29 cellular contexts compared by ENCODE assay signal in the genomic region with DNA sequence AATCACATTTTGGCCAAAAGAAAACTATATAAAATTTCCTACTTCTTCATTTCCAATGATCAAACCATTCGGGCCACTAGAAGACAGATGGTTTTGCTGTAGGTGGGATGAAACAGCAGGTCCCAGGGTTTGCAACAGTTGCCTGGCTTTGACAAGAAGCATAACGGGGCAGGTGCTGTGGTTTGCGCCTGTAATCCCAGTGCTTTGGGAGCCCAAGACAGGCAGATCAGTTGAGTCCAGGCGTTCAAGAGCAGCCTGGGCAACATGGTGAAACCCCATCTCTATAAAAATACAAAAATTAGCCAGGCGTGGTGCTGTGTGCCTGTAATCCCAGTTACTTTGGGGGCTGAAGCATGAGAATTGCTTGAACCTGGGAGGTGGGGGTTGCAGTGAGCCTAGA.
"Had no signal": no experiment of that assay in that cellular context is flagged by ENCODE, and none has a peak within 500 bp of the region (broad histone marks: within the 10 kb centered on the region; RNA-seq: fewer than 3 reads in every experiment).

No MANE protein-coding gene starts in this region.

- DNase-seq: cortex of kidney; effector memory CD8-positive, alpha-beta T cell; erythroblast; esophagus squamous epithelium; foreskin melanocyte; glutamatergic neuron; hypothalamus; immature natural killer cell; islet precursor cell; kidney glomerular epithelial cell; left colon; left ventricle myocardium superior; lower lobe of right lung; naive B cell; sigmoid colon; small intestine; stimulated activated CD4-positive, alpha-beta T cell treated with anti-CD3 and anti-CD28 coated beads, Interleukin-15, amount 100 ng/mL, for 24 hours; stimulated activated CD4-positive, alpha-beta T cell treated with anti-CD3 and anti-CD28 coated beads, Interleukin-2, amount 100 ng/mL, for 48 hours; stimulated activated naive CD4-positive, alpha-beta T cell; stimulated activated naive CD8-positive, alpha-beta T cell treated with anti-CD3 and anti-CD28 coated beads, Interleukin-15, amount 100 ng/mL, for 72 hours; transverse colon had no signal

- H3K4me1 Mint-ChIP-seq: immature natural killer cell, naive B cell, neural crest cell had no signal

- H3K9me3 ChIP-seq: esophagus squamous epithelium, lower lobe of right lung, neutrophil, prostate gland, right atrium auricular region, sigmoid colon, suprapubic skin, transverse colon, vagina had no signal

- H3K27me3 ChIP-seq: esophagus squamous epithelium, neutrophil, right atrium auricular region, sigmoid colon, suprapubic skin, transverse colon, vagina had no signal

- H3K27me3 Mint-ChIP-seq: effector memory CD8-positive, alpha-beta T cell; naive B cell; natural killer cell treated with Interleukin-12 subunit alpha and Interleukin-12 subunit beta and Interleukin-15 and Interleukin-18, amount 100 ng/mL, for 72 hours; stimulated activated naive CD8-positive, alpha-beta T cell treated with anti-CD3 and anti-CD28 coated beads, Interleukin-15, amount 100 ng/mL, for 72 hours had no signal

- H3K4me3 ChIP-seq: esophagus squamous epithelium, lower lobe of right lung, prostate gland, right atrium auricular region, sigmoid colon, suprapubic skin, transverse colon, vagina had no signal

- H3K27ac ChIP-seq: esophagus squamous epithelium, lower lobe of right lung, neutrophil, prostate gland, right atrium auricular region, sigmoid colon, suprapubic skin, transverse colon, vagina had no signal

- H3K4me1 ChIP-seq: lower lobe of right lung, prostate gland, right atrium auricular region, sigmoid colon, transverse colon, vagina had no signal

- H3K36me3 Mint-ChIP-seq: immature natural killer cell; natural killer cell treated with Interleukin-12 subunit alpha and Interleukin-12 subunit beta and Interleukin-15 and Interleukin-18, amount 100 ng/mL, for 72 hours had no signal

- ATAC-seq: effector memory CD8-positive, alpha-beta T cell; left colon; left ventricle myocardium superior; lower lobe of right lung; natural killer cell treated with Interleukin-12 subunit alpha and Interleukin-12 subunit beta and Interleukin-15 and Interleukin-18, amount 100 ng/mL, for 72 hours; stimulated activated naive CD8-positive, alpha-beta T cell treated with anti-CD3 and anti-CD28 coated beads, Interleukin-15, amount 100 ng/mL, for 72 hours had no signal

- FAIRE-seq: endometrium, small intestine had no signal

- H3K4me3 Mint-ChIP-seq: effector memory CD8-positive, alpha-beta T cell; immature natural killer cell; naive B cell; natural killer cell treated with Interleukin-12 subunit alpha and Interleukin-12 subunit beta and Interleukin-15 and Interleukin-18, amount 100 ng/mL, for 72 hours; neural crest cell; stimulated activated naive CD8-positive, alpha-beta T cell treated with anti-CD3 and anti-CD28 coated beads, Interleukin-15, amount 100 ng/mL, for 72 hours had no signal

- H3K27ac Mint-ChIP-seq: effector memory CD8-positive, alpha-beta T cell; immature natural killer cell; natural killer cell treated with Interleukin-12 subunit alpha and Interleukin-12 subunit beta and Interleukin-15 and Interleukin-18, amount 100 ng/mL, for 72 hours; stimulated activated naive CD8-positive, alpha-beta T cell treated with anti-CD3 and anti-CD28 coated beads, Interleukin-15, amount 100 ng/mL, for 72 hours had no signal

- H3K36me3 ChIP-seq: esophagus squamous epithelium, lower lobe of right lung, neutrophil, prostate gland, right atrium auricular region, sigmoid colon, suprapubic skin, transverse colon, vagina had no signal

- H3K9me3 Mint-ChIP-seq: effector memory CD8-positive, alpha-beta T cell; immature natural killer cell; natural killer cell treated with Interleukin-12 subunit alpha and Interleukin-12 subunit beta and Interleukin-15 and Interleukin-18, amount 100 ng/mL, for 72 hours; neural crest cell; stimulated activated naive CD8-positive, alpha-beta T cell treated with anti-CD3 and anti-CD28 coated beads, Interleukin-15, amount 100 ng/mL, for 72 hours had no signal
